12 cellular contexts compared by ENCODE assay signal in the genomic region with DNA sequence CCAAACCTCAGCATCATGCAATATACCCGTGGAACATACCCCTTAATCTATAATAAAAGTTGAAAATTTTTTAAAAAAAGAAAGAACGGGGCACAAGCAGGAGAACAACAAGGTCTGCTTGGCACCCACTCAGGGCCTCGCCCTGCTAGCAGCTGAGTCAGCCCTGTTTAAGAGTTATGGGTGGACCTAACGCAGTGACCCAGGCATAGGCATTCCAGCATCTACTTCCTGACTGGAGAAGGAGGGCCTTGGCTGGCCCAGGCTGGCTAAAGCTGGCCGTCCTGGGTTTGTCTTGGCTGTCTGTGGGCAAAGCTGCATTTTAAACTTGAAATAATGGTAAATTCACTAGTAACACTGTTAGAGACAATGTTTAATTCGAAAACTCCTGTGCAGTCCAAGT.
DNase-seq lines count a peak whose midpoint lies in the region; ATAC-seq, FAIRE-seq and TF ChIP-seq lines count a peak whose summit lies in the region.
"Had no signal": no experiment of that assay in that cellular context is flagged by ENCODE, and none has a peak within 500 bp of the region (broad histone marks: within the 10 kb centered on the region; RNA-seq: fewer than 3 reads in every experiment).

No MANE protein-coding gene starts in this region.

- POLR2A ChIA-PET in A549 (lab: Yijun Ruan, JAX): interaction anchor here (1.9 kb wide), 1 partner anchor 28 kb away, joined by 8 read pairs; no protein-coding TSS in a partner anchor

- 0 out of 2 replicates have a peak, but pooled peaks have one; percentile 13 for TF ChIP-seq POLR2A in A549 (IDR thresholded peaks at IDR 0.05; ENCODE audit: low read length)

- TF ChIP-seq CTCF in A549 (IDR thresholded peaks at IDR 0.05) (no peak), epithelial cell of proximal tubule (conservative IDR thresholded peaks at IDR 0.05; ENCODE audit: low read depth, low read length) (no peak), mucosa of descending colon (IDR thresholded peaks at IDR 0.05) (no peak)

- H3K4me1 ChIP-seq in A549 (peaks cover 94% of the 10 kb centered on the region), mucosa of descending colon (ENCODE audit: low read depth) (no peaks in the 10 kb centered on the region)
- H3K4me1 ChIP-seq: BE2C had no signal

- no peak for TF ChIP-seq EP300 in A549 (IDR thresholded peaks at IDR 0.05)

- peak overlapping the region; percentile 39 for H3K4me2 ChIP-seq in A549

- CTCF ChIA-PET in A549 (lab: Yijun Ruan, JAX): interaction anchor here (0.9 kb wide), 1 partner anchor 20 kb away, joined by 3 read pairs; no protein-coding TSS in a partner anchor

- intact Hi-C loops in mucosa of descending colon (cut with DNase I, micrococcal nuclease): no loop called here

- no peaks in the 10 kb centered on the region for H3K9me3 ChIP-seq in A549
- no peaks in the 10 kb centered on the region for H3K9me3 ChIP-seq in mucosa of descending colon
- H3K9me3 ChIP-seq: BE2C had no signal

- no peak overlapping the region for H3K4me3 ChIP-seq in A549
- no peak overlapping the region for H3K4me3 ChIP-seq in epithelial cell of proximal tubule (ENCODE audit: low read depth, low read length)
- no peak overlapping the region for H3K4me3 ChIP-seq in mucosa of descending colon

- DNase-seq in A549 (ENCODE audit: low read depth in 1 of 2, low spot score in 1 of 2) (peak; percentile 51 to 88), NCI-H460 (ENCODE audit: extremely low read depth, low read depth) (peak; percentile 61), epithelial cell of proximal tubule (ENCODE audit: low read depth) (peak; percentile 80), mucosa of descending colon (peak; percentile 67 to 72 (median 72)), NCI-H1694 treated with DMSO at 0.1 percent for 48 hours (lab: John Stamatoyannopoulos, UW) (no peak), caudate nucleus (lab: John Stamatoyannopoulos, UW) (no peak), NOMO-1 treated with dmso at 0.1 percent for 144 hours (lab: John Stamatoyannopoulos, UW; ENCODE audit: unreplicated experiment) (no peak)
- no peak for DNase-seq in activated CD4-positive, alpha-beta T cell treated with anti-CD3 and anti-CD28 coated beads, Interleukin-2, amount 50 U/mL, for 1 hour
- DNase-seq: BE2C, H9 had no signal

- H3K27ac ChIP-seq in A549 (peak overlapping the region; percentile 95 to 99), caudate nucleus (ENCODE audit: low read depth, low read length) (no peak overlapping the region)

- no peak for TF ChIP-seq RAD21 in A549 (conservative IDR thresholded peaks at IDR 0.05 in 1 of 2, IDR thresholded peaks at IDR 0.05 in 1 of 2)

- 12% methylated on average over 6 of the region's 6 CpGs for WGBS in A549 (ENCODE audit: missing lambda C conversion rate)

- FAIRE-seq in A549 (lab: Jason Lieb, UNC): no peak
- FAIRE-seq: GM12892 had no signal

- ATAC-seq in A549 (peak; percentile 54 to 85; a peak in 4 of 6 replicates), mucosa of descending colon (peak; percentile 97)
- ATAC-seq: activated CD4-positive, CD25-positive, alpha-beta regulatory T cell treated with anti-CD3 and anti-CD28 coated beads, Interleukin-2, amount 50 U/mL, for 24 hours had no signal

- H3K36me3 ChIP-seq in mucosa of descending colon (ENCODE audit: low read depth): no peaks in the 10 kb centered on the region
- H3K36me3 ChIP-seq: BE2C had no signal

TF ChIP-seq in A549, 52 proteins besides CTCF, POLR2A, EP300 and RAD21:
- TF ChIP-seq FOSL2 (IDR thresholded peaks at IDR 0.05): no peak
- peak; percentile 50 for TF ChIP-seq FOSL2 (CRISPR knock-in tag; IDR thresholded peaks at IDR 0.05)
- peak; percentile 53 for TF ChIP-seq MAFK (IDR thresholded peaks at IDR 0.05; ENCODE audit: partially characterized antibody)
- TF ChIP-seq, protein P1, sequence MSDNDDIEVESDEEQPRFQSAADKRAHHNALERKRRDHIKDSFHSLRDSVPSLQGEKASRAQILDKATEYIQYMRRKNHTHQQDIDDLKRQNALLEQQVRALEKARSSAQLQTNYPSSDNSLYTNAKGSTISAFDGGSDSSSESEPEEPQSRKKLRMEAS (IDR thresholded peaks at IDR 0.05): no peak; the same call in 1 of the 2 replicates
- TF ChIP-seq HDAC2 (IDR thresholded peaks at IDR 0.05): no peak
- TF ChIP-seq JUN (IDR thresholded peaks at IDR 0.05): 0 out of 5 replicates have a peak, but pooled peaks of 1 of the 2 experiments have one; percentile 41
- TF ChIP-seq RCOR1 (IDR thresholded peaks at IDR 0.05; ENCODE audit: low read depth, low read length): no peak
- TF ChIP-seq RARB (CRISPR knock-in tag; IDR thresholded peaks at IDR 0.05): no peak
- TF ChIP-seq, protein P2, sequence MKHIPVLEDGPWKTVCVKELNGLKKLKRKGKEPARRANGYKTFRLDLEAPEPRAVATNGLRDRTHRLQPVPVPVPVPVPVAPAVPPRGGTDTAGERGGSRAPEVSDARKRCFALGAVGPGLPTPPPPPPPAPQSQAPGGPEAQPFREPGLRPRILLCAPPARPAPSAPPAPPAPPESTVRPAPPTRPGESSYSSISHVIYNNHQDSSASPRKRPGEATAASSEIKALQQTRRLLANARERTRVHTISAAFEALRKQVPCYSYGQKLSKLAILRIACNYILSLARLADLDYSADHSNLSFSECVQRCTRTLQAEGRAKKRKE (CRISPR knock-in tag; IDR thresholded peaks at IDR 0.05; ENCODE audit: low read depth): peak; percentile 63
TF ChIP-seq in A549: peak in this region for 4.

Comparison
In these comparisons a context has a peak if more than half of its experiments do, and no peak if none do; other contexts are left out.
1. DNase-seq: peak in A549 (2 of 2), NCI-H460 (single experiment), epithelial cell of proximal tubule (single experiment) and mucosa of descending colon (3 of 3); none in NCI-H1694 treated with DMSO at 0.1 percent for 48 hours (single experiment), caudate nucleus (0 of 61), NOMO-1 treated with dmso at 0.1 percent for 144 hours (single experiment) and activated CD4-positive, alpha-beta T cell treated with anti-CD3 and anti-CD28 coated beads, Interleukin-2, amount 50 U/mL, for 1 hour (single experiment).